16 cellular contexts compared by ENCODE assay signal in genomic region chr10:3228610-3228945, GRCh38. TPM values are rescaled to one million over a fixed set of nuclear protein-coding genes. Genes with fewer than 3 reads are reported as not detected.
DNase-seq lines count a peak whose midpoint lies in the region; ATAC-seq, FAIRE-seq and TF ChIP-seq lines count a peak whose summit lies in the region.
"Had no signal": no experiment of that assay in that cellular context is flagged by ENCODE, and none has a peak within 500 bp of the region (broad histone marks: within the 10 kb centered on the region; RNA-seq: fewer than 3 reads in every experiment).

No MANE protein-coding gene starts in this region.

- peaks cover 9% of the 10 kb centered on the region for H3K27me3 Mint-ChIP-seq in activated T-helper 17 cell treated with anti-CD3 and anti-CD28 coated beads, Interleukin-2, amount 50 U/mL, for 72 hours
- peaks cover 11% of the 10 kb centered on the region for H3K27me3 Mint-ChIP-seq in stimulated activated memory B cell treated with anti-CD40 and anti-IgM and Interleukin-4, amounts not matched to agents 10 μg/mL and 1 μg/mL and 100 μg/mL, for 72 hours

- TF ChIP-seq RAD21 in A549 (conservative IDR thresholded peaks at IDR 0.05 in 1 of 2, IDR thresholded peaks at IDR 0.05 in 1 of 2), result no peak

- peak overlapping the region; percentile 68 for H3K4me3 Mint-ChIP-seq in activated T-helper 17 cell treated with anti-CD3 and anti-CD28 coated beads, Interleukin-2, amount 50 U/mL, for 72 hours
- no peak overlapping the region for H3K4me3 Mint-ChIP-seq in stimulated activated memory B cell treated with anti-CD40 and anti-IgM and Interleukin-4, amounts not matched to agents 10 μg/mL and 1 μg/mL and 100 μg/mL, for 72 hours
- H3K4me3 Mint-ChIP-seq: CD4-positive, CD25-positive, alpha-beta regulatory T cell had no signal

- peak overlapping the region; percentile 72; the same call in 1 of the 2 replicates for H3K9ac ChIP-seq in GM23248

- no peak for TF ChIP-seq EP300 in A549 (IDR thresholded peaks at IDR 0.05)

- no peak overlapping the region for H3K27ac Mint-ChIP-seq in activated T-helper 17 cell treated with anti-CD3 and anti-CD28 coated beads, Interleukin-2, amount 50 U/mL, for 72 hours
- H3K27ac Mint-ChIP-seq in stimulated activated memory B cell treated with anti-CD40 and anti-IgM and Interleukin-4, amounts not matched to agents 10 μg/mL and 1 μg/mL and 100 μg/mL, for 72 hours, result no peak overlapping the region

- no peaks in the 10 kb centered on the region for H3K27me3 ChIP-seq in GM23248 (replicated peaks; ENCODE audit: insufficient read depth)
- H3K27me3 ChIP-seq: Peyer's patch had no signal

- ATAC-seq in A549 (no peak), esophagus mucosa (peak; percentile 19)
- ATAC-seq in activated T-helper 17 cell treated with anti-CD3 and anti-CD28 coated beads, Interleukin-2, amount 50 U/mL, for 72 hours (replicated peaks), result no peak
- no peak for ATAC-seq in stimulated activated memory B cell treated with anti-CD40 and anti-IgM and Interleukin-4, amounts not matched to agents 10 μg/mL and 1 μg/mL and 100 μg/mL, for 72 hours

- H3K9me3 ChIP-seq in A549 (no peaks in the 10 kb centered on the region), GM23248 (ENCODE audit: low read depth) (no peaks in the 10 kb centered on the region)
- H3K9me3 ChIP-seq: Peyer's patch had no signal

- TF ChIP-seq POLR2A in A549 (IDR thresholded peaks at IDR 0.05; ENCODE audit: low read length), result no peak

- POLR2A ChIA-PET in A549 (lab: Yijun Ruan, JAX), result interaction anchor here (0.6 kb wide), 1 partner anchor 212 kb away, joined by 3 read pairs; no protein-coding TSS in a partner anchor

- H3K79me2 ChIP-seq in GM23248 (ENCODE audit: insufficient read depth), result no peaks in the 10 kb centered on the region

- H3K4me1 ChIP-seq in A549 (peaks cover 32% of the 10 kb centered on the region), GM23248 (ENCODE audit: insufficient read depth) (peaks cover 33% of the 10 kb centered on the region)
- H3K4me1 ChIP-seq: Peyer's patch had no signal

- no peaks in the 10 kb centered on the region for H3K9me2 ChIP-seq in GM23248 (ENCODE audit: insufficient read depth)

- DNase-seq in A549 (ENCODE audit: low read depth in 1 of 2, low spot score in 1 of 2) (no peak), GM23248 (no peak), COLO829 (ENCODE audit: low spot score) (no peak), head of caudate nucleus (no peak), SW 1271 (lab: John Stamatoyannopoulos, UW) (no peak)
- DNase-seq: CD4-positive, CD25-positive, alpha-beta regulatory T cell; Kasumi-1; NCI-H1417 treated with DMSO at 0.1 percent for 48 hours; NCI-H2029; NCI-H2171 treated with DMSO at 0.1 percent for 48 hours; NCI-H510A; NCI-H82; Peyer's patch had no signal

- FAIRE-seq in A549 (lab: Jason Lieb, UNC), result no peak

- H2AFZ ChIP-seq in GM23248, result no peak overlapping the region

- H3K36me3 Mint-ChIP-seq in activated T-helper 17 cell treated with anti-CD3 and anti-CD28 coated beads, Interleukin-2, amount 50 U/mL, for 72 hours (ENCODE audit: low read depth), result no peaks in the 10 kb centered on the region
- no peaks in the 10 kb centered on the region for H3K36me3 Mint-ChIP-seq in stimulated activated memory B cell treated with anti-CD40 and anti-IgM and Interleukin-4, amounts not matched to agents 10 μg/mL and 1 μg/mL and 100 μg/mL, for 72 hours
- H3K36me3 Mint-ChIP-seq: CD4-positive, CD25-positive, alpha-beta regulatory T cell had no signal

- intact Hi-C loops in head of caudate nucleus (cut with DNase I), result no loop called here

- in situ Hi-C loops in GM23248 (cut with MboI), result loop anchor here (25.0 kb wide), 3 partner anchors 1009 to 1434 kb away; no protein-coding TSS in a partner anchor

- H3K9me3 Mint-ChIP-seq in activated T-helper 17 cell treated with anti-CD3 and anti-CD28 coated beads, Interleukin-2, amount 50 U/mL, for 72 hours, result no peaks in the 10 kb centered on the region
- H3K9me3 Mint-ChIP-seq in stimulated activated memory B cell treated with anti-CD40 and anti-IgM and Interleukin-4, amounts not matched to agents 10 μg/mL and 1 μg/mL and 100 μg/mL, for 72 hours, result no peaks in the 10 kb centered on the region
- H3K9me3 Mint-ChIP-seq: CD4-positive, CD25-positive, alpha-beta regulatory T cell had no signal

- H3K27ac ChIP-seq in A549 (peak overlapping the region; percentile 67 to 81), GM23248 (peak overlapping the region; percentile 88; the same call in 1 of the 2 replicates)

- no peak overlapping the region for H3K4me2 ChIP-seq in A549
- H3K4me2 ChIP-seq in GM23248 (ENCODE audit: unreplicated experiment), result no peak overlapping the region

- no peaks in the 10 kb centered on the region for H3K36me3 ChIP-seq in GM23248 (ENCODE audit: low read depth)
- H3K36me3 ChIP-seq: Peyer's patch had no signal

- WGBS in A549 (ENCODE audit: missing lambda C conversion rate), result 69% methylated on average over 10 of the region's 10 CpGs
- 94 to 96% methylated on average over 10 of the region's 10 CpGs for WGBS in GM23248 (ENCODE audit: low coverage in 1 of 2, low lambda C conversion rate in 2 of 2, missing lambda C conversion rate in 2 of 2), 2 experiments

- no peak for TF ChIP-seq CTCF in A549 (IDR thresholded peaks at IDR 0.05)

- H3K4me3 ChIP-seq in A549, result no peak overlapping the region
- no peak overlapping the region for H3K4me3 ChIP-seq in GM23248
- H3K4me3 ChIP-seq: Peyer's patch had no signal

- CTCF ChIA-PET in A549 (lab: Yijun Ruan, JAX), result interaction anchor here (1.0 to 2.6 kb wide), 2 partner anchors 12 to 31 kb away, joined by 3 to 9 read pairs; no protein-coding TSS in a partner anchor

- peaks cover 34% of the 10 kb centered on the region for H3F3A ChIP-seq in GM23248 (ENCODE audit: insufficient read depth)

- H3K4me1 Mint-ChIP-seq in activated T-helper 17 cell treated with anti-CD3 and anti-CD28 coated beads, Interleukin-2, amount 50 U/mL, for 72 hours, result peaks cover 20% of the 10 kb centered on the region
- H3K4me1 Mint-ChIP-seq in stimulated activated memory B cell treated with anti-CD40 and anti-IgM and Interleukin-4, amounts not matched to agents 10 μg/mL and 1 μg/mL and 100 μg/mL, for 72 hours, result peaks cover 11% of the 10 kb centered on the region

- H4K20me1 ChIP-seq in GM23248 (ENCODE audit: insufficient read depth), result no peaks in the 10 kb centered on the region

TF ChIP-seq in A549, 52 proteins besides CTCF, POLR2A, EP300 and RAD21:
- TF ChIP-seq ZNF302 (CRISPR knock-in tag; IDR thresholded peaks at IDR 0.05) (no peak), ZFP36 (IDR thresholded peaks at IDR 0.05; ENCODE audit: borderline replicate concordance, partially characterized antibody) (no peak), NFE2L2 (conservative IDR thresholded peaks at IDR 0.05; ENCODE audit: low read length) (no peak)
TF ChIP-seq in A549: peak in this region for 0.

RNA-seq across cellular contexts. Expression of gene PITRM1, which starts 56.0 kb away (rescaled TPM):
- 45.9 and 62.3 TPM in 2 replicates for polyA plus RNA-seq in A549 (2011; rRNA removed)
- 59.8 and 62.4 TPM in 2 replicates for polyA plus RNA-seq in A549 (2012; cell fraction: cytosol; rRNA removed)
- 123 and 130 TPM in 2 replicates for polyA plus RNA-seq in A549 (2012; cell fraction: nucleus; rRNA removed)
- 64.0 to 72.0 TPM (median 64.5 TPM) in 3 replicates for polyA plus RNA-seq in A549 (2017; fragmentation: RNase III; extraction: RNeasy Plus Mini Kit Qiagen cat#74134 plus additional on column Dnase treatment)
- polyA minus RNA-seq in A549 (2011; rRNA and poly(A)+ RNA removed), result 62.6 and 68.0 TPM in 2 replicates
- total RNA-seq in GM23248 (2014; rRNA removed; shearing (Covaris generic)), result 75.5 and 94.4 TPM in 2 replicates
- polyA plus RNA-seq in GM23248 (2016; fragmentation: Nextera tagmentation; extraction: Ambion mirVana), result 79.7 and 81.9 TPM in 2 replicates
- total RNA-seq in activated T-helper 17 cell treated with anti-CD3 and anti-CD28 coated beads, Interleukin-2, amount 50 U/mL, for 72 hours, result 100 to 1,000 TPM; 160 to 169 TPM
- 43.0 TPM for total RNA-seq in esophagus mucosa
